ENCODE assay signal across 1 cellular context in genomic region chr12:101857043-101857558, GRCh38.
TF ChIP-seq lines count a peak whose summit lies in the region.

No MANE protein-coding gene starts in this region.

TF ChIP-seq in K562, 482 proteins besides CTCF, POLR2A, EP300 and RAD21 (continued from another document):
- TF ChIP-seq PBX2 (CRISPR knock-in tag; IDR thresholded peaks at IDR 0.05; ENCODE audit: low read depth) (no peak), PBX2 (tag; conservative IDR thresholded peaks at IDR 0.05; ENCODE audit: low read depth) (peak; percentile 94), ATF7 (IDR thresholded peaks at IDR 0.05) (no peak), ETV1 (tag; conservative IDR thresholded peaks at IDR 0.05; ENCODE audit: low read depth) (0 out of 2 replicates have a peak, but pooled peaks have one; percentile 34), HSF4 (CRISPR knock-in tag; IDR thresholded peaks at IDR 0.05; ENCODE audit: borderline replicate concordance) (no peak), NR2C2 (CRISPR knock-in tag; IDR thresholded peaks at IDR 0.05) (no peak), NR2C2 (tag; IDR thresholded peaks at IDR 0.05) (peak; percentile 42; the same call in 1 of the 2 replicates), CEBPG (CRISPR knock-in tag; IDR thresholded peaks at IDR 0.05) (no peak), CEBPG (tag; conservative IDR thresholded peaks at IDR 0.05 in 1 of 2, IDR thresholded peaks at IDR 0.05 in 1 of 2) (peak; percentile 74 to 83), FOSL1 (tag; conservative IDR thresholded peaks at IDR 0.05) (peak; percentile 61), NR2C1 (IDR thresholded peaks at IDR 0.05) (no peak), NR2C1 (tag; IDR thresholded peaks at IDR 0.05) (0 out of 2 replicates have a peak, but pooled peaks have one; percentile 29), SAFB (IDR thresholded peaks at IDR 0.05; ENCODE audit: borderline replicate concordance, low read depth, low read length) (no peak), FOXA1 (IDR thresholded peaks at IDR 0.05; ENCODE audit: borderline replicate concordance) (peak; percentile 7; the same call in 1 of the 2 replicates), MEF2D (tag; conservative IDR thresholded peaks at IDR 0.05; ENCODE audit: low read depth) (no peak), PKNOX1 (IDR thresholded peaks at IDR 0.05) (peak; percentile 31; the same call in 1 of the 2 replicates), HDAC8 (tag; IDR thresholded peaks at IDR 0.05) (no peak), SRF (CRISPR knock-in tag; IDR thresholded peaks at IDR 0.05) (no peak), ZKSCAN3 (CRISPR knock-in tag; IDR thresholded peaks at IDR 0.05) (no peak), DPF2 (IDR thresholded peaks at IDR 0.05) (peak; percentile 26; the same call in 1 of the 2 replicates), PRDM10 (IDR thresholded peaks at IDR 0.05; ENCODE audit: partially characterized antibody) (peak; percentile 53), HMG20B (CRISPR knock-in tag; IDR thresholded peaks at IDR 0.05) (no peak), CEBPB (tag; IDR thresholded peaks at IDR 0.05) (peak; percentile 77), E2F5 (CRISPR knock-in tag; IDR thresholded peaks at IDR 0.05) (no peak), MEIS2 (IDR thresholded peaks at IDR 0.05; ENCODE audit: partially characterized antibody) (peak; percentile 93), NFATC3 (IDR thresholded peaks at IDR 0.05) (no peak), ZNF583 (CRISPR knock-in tag; IDR thresholded peaks at IDR 0.05) (no peak)
